ENCODE assay signal across 1 cellular context in the genomic region with DNA sequence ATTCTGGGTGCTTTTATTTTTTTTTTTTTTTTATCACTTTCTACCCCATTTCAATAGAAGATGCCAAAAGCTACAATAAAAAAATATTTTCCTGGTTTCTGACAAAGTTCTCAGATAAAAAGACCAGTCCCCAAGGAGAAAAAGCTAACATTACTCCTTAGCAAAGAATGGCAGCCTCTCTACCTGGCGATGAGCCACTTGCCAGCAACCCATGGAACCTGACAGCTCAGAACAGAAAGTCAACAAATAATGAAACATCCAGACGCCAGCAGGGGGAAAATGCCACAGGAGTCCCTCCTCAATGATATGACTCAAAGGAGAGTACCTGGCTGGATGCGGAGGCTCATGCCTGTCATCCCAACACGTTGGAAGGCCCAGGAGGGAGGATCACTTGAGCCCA.
A peak's percentile ranks its signal among the peaks of the same experiment; 100 is the strongest.
TF ChIP-seq lines count a peak whose summit lies in the region.

No MANE protein-coding gene starts in this region.

TF ChIP-seq in A549, 52 proteins besides CTCF, POLR2A, EP300 and RAD21 (continued from another document):
- no peak for TF ChIP-seq ZC3H11A (IDR thresholded peaks at IDR 0.05)
- TF ChIP-seq, protein P1, sequence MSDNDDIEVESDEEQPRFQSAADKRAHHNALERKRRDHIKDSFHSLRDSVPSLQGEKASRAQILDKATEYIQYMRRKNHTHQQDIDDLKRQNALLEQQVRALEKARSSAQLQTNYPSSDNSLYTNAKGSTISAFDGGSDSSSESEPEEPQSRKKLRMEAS (IDR thresholded peaks at IDR 0.05) = peak; percentile 45
